ENCODE assay signal across 32 cellular contexts in the genomic region with DNA sequence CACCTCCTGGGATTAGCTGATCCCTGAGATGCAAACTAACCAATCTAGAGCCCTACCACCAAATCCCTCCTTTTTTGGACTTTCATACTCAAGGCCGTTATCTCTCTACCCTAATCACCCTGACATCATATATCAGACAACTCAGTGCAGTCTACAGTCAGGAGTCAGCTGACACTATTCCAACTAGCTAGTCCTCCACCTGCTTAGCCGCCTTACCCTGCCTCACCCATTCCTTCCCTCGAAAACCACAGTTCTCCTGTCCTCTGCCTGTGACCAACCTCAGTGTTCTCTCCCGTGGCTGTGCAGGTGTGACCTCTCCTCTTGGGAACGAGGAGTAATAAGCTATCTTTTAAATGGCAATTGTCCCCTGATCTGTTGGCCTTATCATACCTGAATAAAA. TPM values are rescaled to one million over a fixed set of nuclear protein-coding genes. Genes with fewer than 3 reads are reported as not detected.
"Had no signal": no experiment of that assay in that cellular context is flagged by ENCODE, and none has a peak within 500 bp of the region (broad histone marks: within the 10 kb centered on the region; RNA-seq: fewer than 3 reads in every experiment).

No MANE protein-coding gene starts in this region.

- H3K9me3 ChIP-seq: MG63 had no signal

- H3K36me3 ChIP-seq: MG63 had no signal

- FAIRE-seq: astrocyte, TTC549 had no signal

- H3K27ac ChIP-seq: SK-N-MC had no signal

- H3K4me3 ChIP-seq: MG63, SK-N-MC had no signal

- H3K27me3 ChIP-seq: MG63 had no signal

- ATAC-seq: activated naive CD4-positive, alpha-beta T cell treated with anti-CD3 and anti-CD28 coated beads, Interleukin-2, amount 50 U/mL, for 72 hours; activated naive CD8-positive, alpha-beta T cell treated with anti-CD3 and anti-CD28 coated beads, Interleukin-2, amount 50 U/mL, for 24 hours; activated T-cell treated with anti-CD3 and anti-CD28 coated beads, Interleukin-2, amount 50 U/mL, for 4 hours; Panc1; Right ventricle myocardium inferior; T-cell had no signal

- DNase-seq: activated B cell treated with CpG ODN at 0.5 μM for 24 hours; activated CD4-positive, alpha-beta memory T cell treated with anti-CD3 and anti-CD28 coated beads for 36 hours; activated CD4-positive, alpha-beta T cell treated with anti-CD3 and anti-CD28 coated beads for 1 hour; activated CD4-positive, alpha-beta T cell treated with anti-CD3 and anti-CD28 coated beads, Interleukin-2, amount 10 ng/mL, durations not matched to agents 7 days and 5 days; activated CD8-positive, alpha-beta memory T cell treated with anti-CD3 and anti-CD28 coated beads for 24 hours; activated effector memory CD4-positive, alpha-beta T cell treated with anti-CD3 and anti-CD28 coated beads, Interleukin-2, amount 50 U/mL, for 16 hours; activated naive CD4-positive, alpha-beta T cell treated with Interleukin-2 at 50 U/mL for 16 hours; activated naive CD8-positive, alpha-beta T cell treated with anti-CD3 and anti-CD28 coated beads, Interleukin-2, amount 50 U/mL, for 24 hours; activated T-cell treated with anti-CD3 and anti-CD28 coated beads, Interleukin-2, amount 50 U/mL, for 4 hours; amygdala; MG63; MV-4-11; NCI-H1092 treated with DMSO at 0.1 percent for 48 hours; NCI-H1417 treated with DMSO at 0.1 percent for 48 hours; NCI-H1694; NCI-H2029; NCI-H2107; NCI-H2171 treated with DMSO at 0.1 percent for 48 hours; NCI-H226; NCI-H526; OCI-M1; RPMI8226; T-cell; T-helper 2 cell; T1000 had no signal

RNA-seq across cellular contexts. Expression of gene PPEF2, which starts 1.8 kb away (rescaled TPM):
- total RNA-seq: activated T-cell treated with anti-CD3 and anti-CD28 coated beads, Interleukin-2, amount 50 U/mL, for 4 hours; astrocyte; NCI-H460; Right ventricle myocardium inferior had no signal
